ENCODE assay signal across 3 cellular contexts in genomic region chr1:940121-941026, GRCh38.
TF ChIP-seq lines count a peak whose summit lies in the region.

No MANE protein-coding gene starts in this region.

TF ChIP-seq in A549, 52 proteins besides CTCF, POLR2A, EP300 and RAD21 (continues in another document):
- no peak for TF ChIP-seq BHLHE40 (IDR thresholded peaks at IDR 0.05; ENCODE audit: low read depth, low read length)
- peak; percentile 6; the same call in 1 of the 2 replicates for TF ChIP-seq MAX (IDR thresholded peaks at IDR 0.05)
- no peak for TF ChIP-seq NR3C1 (IDR thresholded peaks at IDR 0.05)
- TF ChIP-seq REST (IDR thresholded peaks at IDR 0.05) = no peak
- no peak for TF ChIP-seq ZNF302 (CRISPR knock-in tag; IDR thresholded peaks at IDR 0.05)
- no peak for TF ChIP-seq FOSL2 (IDR thresholded peaks at IDR 0.05)
- no peak for TF ChIP-seq FOSL2 (CRISPR knock-in tag; IDR thresholded peaks at IDR 0.05)
- no peak for TF ChIP-seq MAFK (IDR thresholded peaks at IDR 0.05; ENCODE audit: partially characterized antibody)
- no peak for TF ChIP-seq KDM5A (IDR thresholded peaks at IDR 0.05)
- no peak for TF ChIP-seq CBX8 (IDR thresholded peaks at IDR 0.05)
- TF ChIP-seq RARB (CRISPR knock-in tag; IDR thresholded peaks at IDR 0.05) = no peak
- no peak for TF ChIP-seq CHD4 (IDR thresholded peaks at IDR 0.05; ENCODE audit: borderline replicate concordance)
- TF ChIP-seq PBX3 (IDR thresholded peaks at IDR 0.05) = 0 out of 2 replicates have a peak, but pooled peaks have one; percentile 38
- TF ChIP-seq GATA3 (IDR thresholded peaks at IDR 0.05; ENCODE audit: borderline replicate concordance) = peak; percentile 17; the same call in 1 of the 2 replicates
- TF ChIP-seq HOXA7 (CRISPR knock-in tag; IDR thresholded peaks at IDR 0.05) = no peak
- no peak for TF ChIP-seq TP53 (CRISPR knock-in tag; IDR thresholded peaks at IDR 0.05)
- no peak for TF ChIP-seq PHF8 (IDR thresholded peaks at IDR 0.05; ENCODE audit: borderline replicate concordance, low read depth)
- TF ChIP-seq SREBF2 (IDR thresholded peaks at IDR 0.05) = no peak
- no peak for TF ChIP-seq USF2 (IDR thresholded peaks at IDR 0.05)
- TF ChIP-seq RNF2 (IDR thresholded peaks at IDR 0.05; ENCODE audit: borderline replicate concordance, low read depth) = no peak; the same call in 1 of the 2 replicates

TF ChIP-seq in GM12891, 5 proteins besides CTCF, POLR2A, EP300 and RAD21:
- TF ChIP-seq SPI1 (IDR thresholded peaks at IDR 0.05; ENCODE audit: low read depth, low read length) (no peak), TAF1 (IDR thresholded peaks at IDR 0.05; ENCODE audit: low read depth, low read length) (no peak), POLR2AphosphoS5 (IDR thresholded peaks at IDR 0.05; ENCODE audit: low read depth, low read length) (no peak), PAX5 (IDR thresholded peaks at IDR 0.05; ENCODE audit: insufficient read depth, low read length, severe bottlenecking) (no peak), POU2F2 (IDR thresholded peaks at IDR 0.05; ENCODE audit: low read depth, low read length) (no peak)
TF ChIP-seq in GM12891: peak in this region for 0.

TF ChIP-seq in HepG2, 621 proteins besides CTCF, POLR2A, EP300 and RAD21 (continues in another document):
- TF ChIP-seq ZNF777 (CRISPR knock-in tag; IDR thresholded peaks at IDR 0.05) (0 out of 2 replicates have a peak, but pooled peaks have one; percentile 6), SP1 (IDR thresholded peaks at IDR 0.05) (no peak), SP1 (CRISPR knock-in tag; IDR thresholded peaks at IDR 0.05) (no peak), MYPOP (CRISPR knock-in tag; IDR thresholded peaks at IDR 0.05) (peak; percentile 34; the same call in 1 of the 2 replicates), TEF (CRISPR knock-in tag; IDR thresholded peaks at IDR 0.05) (no peak), ZNF879 (CRISPR knock-in tag; IDR thresholded peaks at IDR 0.05) (no peak), GABPB1 (CRISPR knock-in tag; IDR thresholded peaks at IDR 0.05) (peak; percentile 8; the same call in 1 of the 2 replicates), GABPA (IDR thresholded peaks at IDR 0.05; ENCODE audit: low read depth, low read length) (no peak), GABPA (CRISPR knock-in tag; IDR thresholded peaks at IDR 0.05; ENCODE audit: low read depth) (no peak), PBX2 (CRISPR knock-in tag; IDR thresholded peaks at IDR 0.05) (0 out of 2 replicates have a peak, but pooled peaks have one; percentile 61), ZNF33A (CRISPR knock-in tag; IDR thresholded peaks at IDR 0.05; ENCODE audit: borderline replicate concordance) (no peak), HDAC1 (CRISPR knock-in tag; IDR thresholded peaks at IDR 0.05) (0 out of 2 replicates have a peak, but pooled peaks have one; percentile 29), CSRNP1 (CRISPR knock-in tag; IDR thresholded peaks at IDR 0.05) (0 out of 2 replicates have a peak, but pooled peaks have one; percentile 37), SAP130 (CRISPR knock-in tag; IDR thresholded peaks at IDR 0.05; ENCODE audit: low read depth) (peak; percentile 29; the same call in 1 of the 2 replicates), MTF2 (CRISPR knock-in tag; IDR thresholded peaks at IDR 0.05; ENCODE audit: borderline replicate concordance) (peak; percentile 39; the same call in 1 of the 2 replicates), BCL6 (CRISPR knock-in tag; IDR thresholded peaks at IDR 0.05) (peak; percentile 34; the same call in 1 of the 2 replicates), TAF15 (IDR thresholded peaks at IDR 0.05; ENCODE audit: low read depth, low read length, poor library complexity, severe bottlenecking) (no peak), ZNF530 (CRISPR knock-in tag; IDR thresholded peaks at IDR 0.05; ENCODE audit: low read depth) (no peak), RBM39 (IDR thresholded peaks at IDR 0.05; ENCODE audit: low read depth, low read length, poor library complexity, severe bottlenecking) (no peak), ZBTB21 (CRISPR knock-in tag; IDR thresholded peaks at IDR 0.05) (no peak), ZNF414 (CRISPR knock-in tag; IDR thresholded peaks at IDR 0.05) (no peak), ZNF75D (CRISPR knock-in tag; IDR thresholded peaks at IDR 0.05; ENCODE audit: borderline replicate concordance) (no peak), E2F5 (CRISPR knock-in tag; conservative IDR thresholded peaks at IDR 0.05) (no peak), EEA1 (CRISPR knock-in tag; IDR thresholded peaks at IDR 0.05; ENCODE audit: borderline replicate concordance) (0 out of 2 replicates have a peak, but pooled peaks have one; percentile 77), GATAD1 (CRISPR knock-in tag; IDR thresholded peaks at IDR 0.05) (no peak), ZNF33B (CRISPR knock-in tag; IDR thresholded peaks at IDR 0.05) (no peak), ZFY (CRISPR knock-in tag; IDR thresholded peaks at IDR 0.05) (peak; percentile 12; the same call in 1 of the 2 replicates), ZNF142 (CRISPR knock-in tag; IDR thresholded peaks at IDR 0.05) (0 out of 2 replicates have a peak, but pooled peaks have one; percentile 19), ZNF382 (CRISPR knock-in tag; IDR thresholded peaks at IDR 0.05; ENCODE audit: borderline replicate concordance) (no peak), ZZZ3 (CRISPR knock-in tag; IDR thresholded peaks at IDR 0.05; ENCODE audit: borderline replicate concordance) (no peak), NR2F6 (IDR thresholded peaks at IDR 0.05) (no peak), NR2F6 (CRISPR knock-in tag; IDR thresholded peaks at IDR 0.05) (no peak), NFKB2 (CRISPR knock-in tag; IDR thresholded peaks at IDR 0.05; ENCODE audit: borderline replicate concordance) (peak; percentile 19; the same call in 1 of the 2 replicates), SRY (CRISPR knock-in tag; IDR thresholded peaks at IDR 0.05) (no peak), CENPBD1 (CRISPR knock-in tag; IDR thresholded peaks at IDR 0.05; ENCODE audit: borderline replicate concordance, low read depth) (no peak), ZNF430 (CRISPR knock-in tag; IDR thresholded peaks at IDR 0.05) (no peak), FOXP4 (CRISPR knock-in tag; IDR thresholded peaks at IDR 0.05) (no peak), HNRNPLL (IDR thresholded peaks at IDR 0.05; ENCODE audit: low read depth, low read length, poor library complexity, severe bottlenecking) (peak; percentile 35)
